Comparison of ENCODE assay signal across 25 cellular contexts in the genomic region with DNA sequence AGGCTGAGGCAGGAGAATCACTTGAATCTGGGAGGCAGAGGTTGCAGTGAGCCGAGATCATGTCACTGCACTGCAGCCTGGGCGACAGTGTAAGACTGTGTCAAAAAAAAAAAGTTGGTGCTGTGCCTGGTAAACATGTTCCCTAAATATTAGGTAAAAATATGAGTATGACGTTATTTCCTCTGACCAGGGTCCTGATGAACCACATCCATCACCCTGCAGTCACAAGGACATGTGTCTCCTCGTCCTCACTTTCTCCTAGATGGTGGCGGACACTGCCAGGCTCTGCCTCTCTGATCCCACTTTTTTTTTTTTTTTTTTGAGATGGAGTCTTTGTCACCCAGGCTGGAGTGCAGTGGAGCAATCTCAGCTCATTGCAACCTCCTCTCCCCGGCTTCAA. TPM values are rescaled to one million over a fixed set of nuclear protein-coding genes. Genes with fewer than 3 reads are reported as not detected.
A peak's percentile ranks its signal among the peaks of the same experiment; 100 is the strongest.
DNase-seq lines count a peak whose midpoint lies in the region; FAIRE-seq and TF ChIP-seq lines count a peak whose summit lies in the region.
"Had no signal": no experiment of that assay in that cellular context is flagged by ENCODE, and none has a peak within 500 bp of the region (broad histone marks: within the 10 kb centered on the region; RNA-seq: fewer than 3 reads in every experiment).

No MANE protein-coding gene starts in this region.

- DNase-seq in chondrocyte (ENCODE audit: low spot score) (peak; percentile 10), posterior vena cava (ENCODE audit: low spot score) (peak; percentile 12), smooth muscle cell (lab: John Stamatoyannopoulos, UW; ENCODE audit: unreplicated experiment) (no peak), DMS53 treated with DMSO at 0.1 percent for 48 hours (lab: John Stamatoyannopoulos, UW; ENCODE audit: unreplicated experiment) (no peak), frontal cortex (ENCODE audit: low spot score in 2 of 2) (no peak)
- DNase-seq: AML-193; Calu3; CD4-positive, alpha-beta T cell; CD8-positive, alpha-beta T cell; DMS79; DND-41; EL; GDM1 had no signal

- peaks cover 22% of the 10 kb centered on the region for H3K27me3 Mint-ChIP-seq in chondrocyte (ENCODE audit: low read depth)
- H3K27me3 Mint-ChIP-seq: B cell had no signal

- FAIRE-seq in frontal cortex (lab: Jason Lieb, UNC) = no peak
- FAIRE-seq: A549, D721Med, GM12878, GM12892, GM18507 had no signal

- H3K27me3 ChIP-seq in smooth muscle cell (ENCODE audit: low read depth) = no peaks in the 10 kb centered on the region
- H3K27me3 ChIP-seq: BLaER1 treated with 17β-estradiol and CSF1 and Interleukin-3, amounts not matched to agents 10 nM and 100 nM had no signal

- H3K27ac Mint-ChIP-seq in chondrocyte (ENCODE audit: unreplicated experiment) = no peak overlapping the region
- H3K27ac Mint-ChIP-seq: B cell; CD4-positive, alpha-beta T cell; CD8-positive, alpha-beta T cell had no signal

- no peak overlapping the region for H2AFZ ChIP-seq in smooth muscle cell (ENCODE audit: low read depth)

- no peaks in the 10 kb centered on the region for H3K36me3 Mint-ChIP-seq in chondrocyte (ENCODE audit: low read depth)
- H3K36me3 Mint-ChIP-seq: CD8-positive, alpha-beta T cell had no signal

- H3K36me3 ChIP-seq in HEK293 (ENCODE audit: control insufficient read depth in 2 of 2, insufficient read depth in 1 of 2, low read length in 2 of 2) (no peaks in the 10 kb centered on the region), smooth muscle cell (ENCODE audit: low read depth) (no peaks in the 10 kb centered on the region)
- H3K36me3 ChIP-seq: BLaER1 treated with 17β-estradiol and CSF1 and Interleukin-3, amounts not matched to agents 10 nM and 100 nM had no signal

- H3K4me1 ChIP-seq in HEK293 (ENCODE audit: control insufficient read depth, insufficient read depth, low read length) (no peaks in the 10 kb centered on the region), smooth muscle cell (ENCODE audit: low read depth) (no peaks in the 10 kb centered on the region)
- H3K4me1 ChIP-seq: A549, Caco-2 had no signal

- no peak overlapping the region for H3K4me2 ChIP-seq in smooth muscle cell
- H3K4me2 ChIP-seq: A549; BLaER1 treated with 17β-estradiol and CSF1 and Interleukin-3, amounts not matched to agents 10 nM and 100 nM had no signal

- H3K9me3 ChIP-seq in HEK293 (ENCODE audit: control insufficient read depth, insufficient read depth, low read depth, low read length) (no peaks in the 10 kb centered on the region), smooth muscle cell (replicated peaks; ENCODE audit: low read depth) (no peaks in the 10 kb centered on the region)
- H3K9me3 ChIP-seq: A549; BLaER1 treated with 17β-estradiol and CSF1 and Interleukin-3, amounts not matched to agents 10 nM and 100 nM; Caco-2 had no signal

- no peak overlapping the region for H3K4me3 Mint-ChIP-seq in chondrocyte (ENCODE audit: unreplicated experiment)
- H3K4me3 Mint-ChIP-seq: B cell; CD4-positive, alpha-beta T cell; CD8-positive, alpha-beta T cell had no signal

- CTCF ChIA-PET in HEK293 (lab: Yijun Ruan, JAX) = interaction anchor here (0.6 to 5.6 kb wide), 3 partner anchors 9 to 100 kb away, joined by 4 to 29 read pairs (median 6); no protein-coding TSS in a partner anchor

- H3K4me1 Mint-ChIP-seq in chondrocyte (ENCODE audit: low read depth) = no peaks in the 10 kb centered on the region

- H4K20me1 ChIP-seq in smooth muscle cell (ENCODE audit: low read depth) = no peaks in the 10 kb centered on the region

- no peak overlapping the region for H3K9ac ChIP-seq in smooth muscle cell (ENCODE audit: low read depth)
- H3K9ac ChIP-seq: BLaER1 treated with 17β-estradiol and CSF1 and Interleukin-3, amounts not matched to agents 10 nM and 100 nM had no signal

- POLR2A ChIA-PET in HEK293 (lab: Yijun Ruan, JAX) = no interaction called here

- no peak for TF ChIP-seq CTCF in HEK293 (tag by site-specific recombination; IDR thresholded peaks at IDR 0.05)
- TF ChIP-seq CTCF in chondrocyte (IDR thresholded peaks at IDR 0.05) = no peak
- no peak for TF ChIP-seq CTCF in smooth muscle cell (IDR thresholded peaks at IDR 0.05; ENCODE audit: borderline replicate concordance, insufficient read depth, poor library complexity, severe bottlenecking)

- intact Hi-C loops in posterior vena cava (cut with DNase I) = loop anchor here (5.0 to 10.0 kb wide), 3 partner anchors 93 to 215 kb away; no protein-coding TSS in a partner anchor

- H3K27ac ChIP-seq in HEK293 (ENCODE audit: extremely low read depth, low read depth, low read length) (no peak overlapping the region), smooth muscle cell (ENCODE audit: low read depth) (no peak overlapping the region)
- H3K27ac ChIP-seq: 22Rv1; A549; BLaER1 treated with 17β-estradiol and CSF1 and Interleukin-3, amounts not matched to agents 10 nM and 100 nM; C4-2B had no signal

- WGBS in smooth muscle cell (ENCODE audit: low lambda C conversion rate) = 89% methylated on average over 6 of the region's 6 CpGs

- H3K79me2 ChIP-seq in smooth muscle cell (ENCODE audit: low read depth) = no peaks in the 10 kb centered on the region

- no peaks in the 10 kb centered on the region for H3K9me3 Mint-ChIP-seq in chondrocyte (ENCODE audit: low read depth)
- H3K9me3 Mint-ChIP-seq: CD4-positive, alpha-beta T cell; CD8-positive, alpha-beta T cell had no signal

- H3K4me3 ChIP-seq in HEK293 (ENCODE audit: low read depth, low read length) (no peak overlapping the region), smooth muscle cell (no peak overlapping the region)
- H3K4me3 ChIP-seq: A549; BLaER1 treated with 17β-estradiol and CSF1 and Interleukin-3, amounts not matched to agents 10 nM and 100 nM; GM12878 had no signal

- H3F3A ChIP-seq in smooth muscle cell (ENCODE audit: low read depth) = no peaks in the 10 kb centered on the region

TF ChIP-seq in HEK293, 187 proteins besides CTCF, POLR2A, EP300 and RAD21:
- TF ChIP-seq ZNF654 (tag by site-specific recombination; IDR thresholded peaks at IDR 0.05; ENCODE audit: low read depth) = no peak
- TF ChIP-seq, protein P1, sequence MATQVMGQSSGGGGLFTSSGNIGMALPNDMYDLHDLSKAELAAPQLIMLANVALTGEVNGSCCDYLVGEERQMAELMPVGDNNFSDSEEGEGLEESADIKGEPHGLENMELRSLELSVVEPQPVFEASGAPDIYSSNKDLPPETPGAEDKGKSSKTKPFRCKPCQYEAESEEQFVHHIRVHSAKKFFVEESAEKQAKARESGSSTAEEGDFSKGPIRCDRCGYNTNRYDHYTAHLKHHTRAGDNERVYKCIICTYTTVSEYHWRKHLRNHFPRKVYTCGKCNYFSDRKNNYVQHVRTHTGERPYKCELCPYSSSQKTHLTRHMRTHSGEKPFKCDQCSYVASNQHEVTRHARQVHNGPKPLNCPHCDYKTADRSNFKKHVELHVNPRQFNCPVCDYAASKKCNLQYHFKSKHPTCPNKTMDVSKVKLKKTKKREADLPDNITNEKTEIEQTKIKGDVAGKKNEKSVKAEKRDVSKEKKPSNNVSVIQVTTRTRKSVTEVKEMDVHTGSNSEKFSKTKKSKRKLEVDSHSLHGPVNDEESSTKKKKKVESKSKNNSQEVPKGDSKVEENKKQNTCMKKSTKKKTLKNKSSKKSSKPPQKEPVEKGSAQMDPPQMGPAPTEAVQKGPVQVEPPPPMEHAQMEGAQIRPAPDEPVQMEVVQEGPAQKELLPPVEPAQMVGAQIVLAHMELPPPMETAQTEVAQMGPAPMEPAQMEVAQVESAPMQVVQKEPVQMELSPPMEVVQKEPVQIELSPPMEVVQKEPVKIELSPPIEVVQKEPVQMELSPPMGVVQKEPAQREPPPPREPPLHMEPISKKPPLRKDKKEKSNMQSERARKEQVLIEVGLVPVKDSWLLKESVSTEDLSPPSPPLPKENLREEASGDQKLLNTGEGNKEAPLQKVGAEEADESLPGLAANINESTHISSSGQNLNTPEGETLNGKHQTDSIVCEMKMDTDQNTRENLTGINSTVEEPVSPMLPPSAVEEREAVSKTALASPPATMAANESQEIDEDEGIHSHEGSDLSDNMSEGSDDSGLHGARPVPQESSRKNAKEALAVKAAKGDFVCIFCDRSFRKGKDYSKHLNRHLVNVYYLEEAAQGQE (tag by site-specific recombination; IDR thresholded peaks at IDR 0.05) = peak; percentile 67

RNA-seq across cellular contexts. Expression of a gene that starts 28.7 kb away (rescaled TPM):
- total RNA-seq in chondrocyte (2.1 to 4.3 TPM (median 2.9 TPM) in 3 replicates), posterior vena cava (10 to 100 TPM; 53.9 to 56.9 TPM), smooth muscle cell (5.8 and 20.6 TPM in 2 replicates), frontal cortex (0.41 TPM)
- polyA plus RNA-seq in smooth muscle cell = 9.7 and 21.7 TPM in 2 replicates
- total RNA-seq: G401 had no signal

Comparison
In these comparisons a context has a peak if more than half of its experiments do, and no peak if none do; other contexts are left out.
1. DNase-seq: peak in chondrocyte (single experiment) and posterior vena cava (single experiment); none in smooth muscle cell (single experiment), DMS53 treated with DMSO at 0.1 percent for 48 hours (single experiment) and frontal cortex (0 of 2).